8 cellular contexts compared by ENCODE assay signal in genomic region chr2:88055436-88056128, GRCh38. TPM values are rescaled to one million over a fixed set of nuclear protein-coding genes. Genes with fewer than 3 reads are reported as not detected.
DNase-seq lines count a peak whose midpoint lies in the region; ATAC-seq and TF ChIP-seq lines count a peak whose summit lies in the region.

Gene KRCC1 (minus strand): TSS chr2:88055783. CDS start chr2:88028563, 27,220 bp downstream.

- intact Hi-C loops in esophagus muscularis mucosa (cut with DNase I), result no loop called here

- H3K4me3 ChIP-seq in DND-41 (ENCODE audit: low read depth in 1 of 2, low read length in 2 of 2) (peak within 1 kb of the TSS; percentile 79 to 95), Peyer's patch (peak within 1 kb of the TSS; percentile 68 to 86 (median 75)), esophagus muscularis mucosa (peak within 1 kb of the TSS; percentile 75 to 93 (median 80)), muscle layer of duodenum (ENCODE audit: low read depth in 1 of 2, low read length in 2 of 2) (peak within 1 kb of the TSS; percentile 79 to 97)

- H3K36me3 ChIP-seq in DND-41 (ENCODE audit: insufficient read depth, low read length), result peaks cover 11% of the 10 kb centered on the region
- peaks cover 20% of the 10 kb centered on the region for H3K36me3 ChIP-seq in KOPT-K1 (ENCODE audit: insufficient read depth, low read length)
- no peaks in the 10 kb centered on the region for H3K36me3 ChIP-seq in Peyer's patch
- H3K36me3 ChIP-seq in esophagus muscularis mucosa, result peaks cover 0 to 7% (median 0%) of the 10 kb centered on the region in 4 donors
- H3K36me3 ChIP-seq in muscle layer of duodenum (ENCODE audit: control insufficient read depth in 1 of 2, insufficient read depth in 2 of 2, low read length in 2 of 2), result no peaks in the 10 kb centered on the region

- H3K27me3 ChIP-seq in DND-41 (ENCODE audit: insufficient read depth, low read length, poor library complexity), result no peaks in the 10 kb centered on the region
- H3K27me3 ChIP-seq in Peyer's patch, result no peaks in the 10 kb centered on the region
- no peaks in the 10 kb centered on the region for H3K27me3 ChIP-seq in esophagus muscularis mucosa
- no peaks in the 10 kb centered on the region for H3K27me3 ChIP-seq in muscle layer of duodenum (ENCODE audit: low read depth, low read length)

- TF ChIP-seq POLR2A in Peyer's patch (IDR thresholded peaks at IDR 0.05), result peak; percentile 97 to 98
- TF ChIP-seq POLR2A in esophagus muscularis mucosa (IDR thresholded peaks at IDR 0.05; ENCODE audit: low read depth), result peak; percentile 88

- H3K27ac ChIP-seq in DND-41 (ENCODE audit: low read length) (peak within 1 kb of the TSS; percentile 85), KOPT-K1 (ENCODE audit: low read depth, low read length, poor library complexity, severe bottlenecking) (peak within 1 kb of the TSS; percentile 93), Peyer's patch (peak within 1 kb of the TSS; percentile 93 to 99 (median 98)), esophagus muscularis mucosa (replicated peaks in 1 of 4) (peak within 1 kb of the TSS; percentile 94 to 96 (median 95)), muscle layer of duodenum (ENCODE audit: low read length) (peak within 1 kb of the TSS; percentile 96)

- H3K4me1 ChIP-seq in DND-41 (ENCODE audit: insufficient read depth, low read length) (peaks cover 31% of the 10 kb centered on the region), Peyer's patch (peaks cover 0 to 32% (median 6%) of the 10 kb centered on the region in 4 donors), esophagus muscularis mucosa (peaks cover 27 to 35% (median 31%) of the 10 kb centered on the region in 4 donors), muscle layer of duodenum (ENCODE audit: control insufficient read depth in 1 of 2, insufficient read depth in 2 of 2, low read length in 2 of 2) (peaks cover 14 to 27% of the 10 kb centered on the region in 2 donors)

- H3K9ac ChIP-seq in DND-41 (ENCODE audit: low read depth, low read length), result peak within 1 kb of the TSS; percentile 99

- WGBS in esophagus muscularis mucosa, result 0% methylated on average over 21 of the region's 71 CpGs

- no peak for TF ChIP-seq EP300 in esophagus muscularis mucosa (IDR thresholded peaks at IDR 0.05)

- no peaks in the 10 kb centered on the region for H3K9me3 ChIP-seq in DND-41 (ENCODE audit: insufficient read depth, low read length, severe bottlenecking)
- H3K9me3 ChIP-seq in KOPT-K1 (ENCODE audit: insufficient read depth, low read length, poor library complexity, severe bottlenecking), result no peaks in the 10 kb centered on the region
- no peaks in the 10 kb centered on the region for H3K9me3 ChIP-seq in Peyer's patch
- H3K9me3 ChIP-seq in esophagus muscularis mucosa, result no peaks in the 10 kb centered on the region
- no peaks in the 10 kb centered on the region for H3K9me3 ChIP-seq in muscle layer of duodenum (ENCODE audit: control insufficient read depth in 1 of 2, low read length in 2 of 2)

- H4K20me1 ChIP-seq in DND-41 (ENCODE audit: insufficient read depth, low read length), result 0 out of 2 replicates have a peak, but pooled peaks cover 4% of the 10 kb centered on the region

- peak within 1 kb of the TSS; percentile 70 for H2AFZ ChIP-seq in DND-41 (ENCODE audit: low read depth, low read length)

- TF ChIP-seq CTCF in DND-41 (IDR thresholded peaks at IDR 0.05; ENCODE audit: borderline replicate concordance, extremely low read depth, low read length, poor library complexity, severe bottlenecking) (no peak), Peyer's patch (IDR thresholded peaks at IDR 0.05) (peak in 2 of 6 experiments; percentile 33), esophagus muscularis mucosa (IDR thresholded peaks at IDR 0.05) (peak in 1 of 3 experiments; percentile 16)

- DNase-seq in DND-41 (peak; percentile 96), Peyer's patch (peak; percentile 91 to 98 (median 97)), esophagus muscularis mucosa (ENCODE audit: extremely low spot score) (peak; percentile 96)
- peak; percentile 90 to 94 for DNase-seq in activated T-cell treated with anti-CD3 and anti-CD28 coated beads, Interleukin-2, amount 50 U/mL, for 48 hours
- peak; percentile 88 for DNase-seq in stimulated activated CD8-positive, alpha-beta memory T cell treated with anti-CD3 and anti-CD28 coated beads, Interleukin-7, amount 100 ng/mL, for 24 hours (ENCODE audit: low read depth)

- ATAC-seq in DND-41 (ENCODE audit: insufficient read depth, low read depth) (peak; percentile 94), GM21825 (IDR thresholded peaks at IDR 0.05; ENCODE audit: unreplicated experiment) (peak; percentile 90)

- H3K4me2 ChIP-seq in DND-41 (ENCODE audit: insufficient read depth, low read length), result peak within 1 kb of the TSS; percentile 84

- peaks cover 32% of the 10 kb centered on the region for H3K79me2 ChIP-seq in DND-41 (ENCODE audit: insufficient read depth, low read length)

RNA-seq across cellular contexts. Expression of gene KRCC1, which starts in this region (rescaled TPM):
- total RNA-seq in Peyer's patch (10 to 100 TPM; 18.0 to 40.4 (median 27.3) TPM), esophagus muscularis mucosa (10 to 100 TPM; 21.9 to 36.4 (median 27.9) TPM)

Comparison
In these comparisons a context has a peak if more than half of its experiments do, and no peak if none do; other contexts are left out.
1. Peak in every context shown above with its lines: DNase-seq, ATAC-seq, H3K4me3 ChIP-seq and H3K27ac ChIP-seq.